22 cellular contexts compared by ENCODE assay signal in the genomic region with DNA sequence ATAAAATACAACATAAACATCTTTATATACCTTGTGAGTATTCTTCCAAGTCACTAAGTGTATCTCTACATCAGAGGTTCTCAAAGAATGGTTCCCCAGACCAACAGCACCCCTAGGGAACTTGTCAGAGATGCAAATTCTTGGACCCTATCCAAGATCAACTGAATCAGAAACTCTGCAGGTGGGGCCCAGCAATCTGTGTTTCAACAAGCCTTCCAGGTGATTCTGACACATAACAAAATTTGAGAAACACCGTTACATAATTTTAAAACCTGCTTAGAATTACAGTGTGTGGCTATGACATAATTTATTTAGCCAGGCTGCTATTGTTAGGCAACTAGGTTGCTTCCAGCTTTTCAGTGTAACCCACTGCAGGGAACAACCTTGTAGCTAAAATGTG.
A peak's percentile ranks its signal among the peaks of the same experiment; 100 is the strongest.
DNase-seq lines count a peak whose midpoint lies in the region; ATAC-seq and TF ChIP-seq lines count a peak whose summit lies in the region.
"Had no signal": no experiment of that assay in that cellular context is flagged by ENCODE, and none has a peak within 500 bp of the region (broad histone marks: within the 10 kb centered on the region; RNA-seq: fewer than 3 reads in every experiment).

No MANE protein-coding gene starts in this region.

- DNase-seq in NCI-H1417 (lab: John Stamatoyannopoulos, UW) (peak; percentile 15 to 68 (median 23)), NCI-H1417 treated with DMSO at 0.1 percent for 48 hours (lab: John Stamatoyannopoulos, UW) (no peak), NCI-H1105 (lab: John Stamatoyannopoulos, UW) (peak; percentile 55), RWPE1 (ENCODE audit: low spot score) (peak; percentile 5), epithelial cell of prostate (ENCODE audit: low read depth, low spot score) (peak; percentile 88), germinal center (ENCODE audit: low spot score) (no peak), D341Med (ENCODE audit: low spot score) (no peak)
- DNase-seq: activated B cell treated with CpG ODN at 0.5 μM for 24 hours; activated CD8-positive, alpha-beta T cell treated with anti-CD3 and anti-CD28 coated beads for 36 hours; activated gamma-delta T cell; activated naive CD8-positive, alpha-beta T cell treated with anti-CD3 and anti-CD28 coated beads, Interleukin-2, amount 50 U/mL, for 24 hours; activated T-cell treated with anti-CD3 and anti-CD28 coated beads for 4 hours; BE2C; EL; GOT3; NCI-H1694; NCI-H446 treated with DMSO at 0.1 percent for 48 hours; Peyer's patch; posterior cingulate gyrus; sigmoid colon; T1000 had no signal

- H3K27ac ChIP-seq in RWPE1 (no peak overlapping the region), epithelial cell of prostate (no peak overlapping the region)
- H3K27ac ChIP-seq: Peyer's patch had no signal

- no peak for ATAC-seq in HG03045 (IDR thresholded peaks at IDR 0.05; ENCODE audit: unreplicated experiment)
- ATAC-seq: activated CD8-positive, alpha-beta T cell treated with anti-CD3 and anti-CD28 coated beads for 36 hours; activated naive CD8-positive, alpha-beta T cell treated with anti-CD3 and anti-CD28 coated beads, Interleukin-2, amount 50 U/mL, for 24 hours had no signal

- TF ChIP-seq CTCF in RWPE1 (conservative IDR thresholded peaks at IDR 0.05; ENCODE audit: low read depth) = no peak

- CTCF ChIA-PET in RWPE1 (lab: Yijun Ruan, JAX) = interaction anchor here (0.6 kb wide), 1 partner anchor 1162 kb away, joined by 4 read pairs; no protein-coding TSS in a partner anchor

- POLR2A ChIA-PET in RWPE1 (lab: Yijun Ruan, JAX; ENCODE audit: low non-redundant PET) = no interaction called here

Comparison
In these comparisons a context has a peak if more than half of its experiments do, and no peak if none do; other contexts are left out.
1. DNase-seq: peak in NCI-H1417 (3 of 3), NCI-H1105 (single experiment), RWPE1 (single experiment) and epithelial cell of prostate (single experiment); none in NCI-H1417 treated with DMSO at 0.1 percent for 48 hours (single experiment), germinal center (single experiment) and D341Med (single experiment).